8 cellular contexts compared by ENCODE assay signal in genomic region chr14:23478109-23478698, GRCh38. TPM values are rescaled to one million over a fixed set of nuclear protein-coding genes. Genes with fewer than 3 reads are reported as not detected.
DNase-seq lines count a peak whose midpoint lies in the region; ATAC-seq, FAIRE-seq and TF ChIP-seq lines count a peak whose summit lies in the region.

No MANE protein-coding gene starts in this region.

- FAIRE-seq in GM18507 (lab: Jason Lieb, UNC) = peak; percentile 73

- H3K4me1 Mint-ChIP-seq in activated CD4-positive, alpha-beta T cell treated with anti-CD3 and anti-CD28 coated beads for 36 hours = peaks cover 11% of the 10 kb centered on the region

- H3K4ac ChIP-seq in mesenchymal stem cell (ENCODE audit: low read depth in 1 of 2, low read length in 2 of 2) = no peak overlapping the region

- peaks cover 48% of the 10 kb centered on the region for H3K36me3 Mint-ChIP-seq in activated CD4-positive, alpha-beta T cell treated with anti-CD3 and anti-CD28 coated beads for 36 hours (ENCODE audit: low read depth)

- no peak overlapping the region for H2AK5ac ChIP-seq in mesenchymal stem cell (ENCODE audit: low read length, severe bottlenecking)

- H3K4me3 Mint-ChIP-seq in activated CD4-positive, alpha-beta T cell treated with anti-CD3 and anti-CD28 coated beads for 36 hours = no peak overlapping the region

- no peaks in the 10 kb centered on the region for H3K27me3 ChIP-seq in A673 (replicated peaks; ENCODE audit: insufficient read depth, low read depth, low read length, poor library complexity)
- no peaks in the 10 kb centered on the region for H3K27me3 ChIP-seq in mesenchymal stem cell (ENCODE audit: control insufficient read depth in 1 of 2, insufficient read depth in 1 of 2, low read length in 2 of 2)

- H2BK120ac ChIP-seq in mesenchymal stem cell (ENCODE audit: low read depth, low read length) = no peak overlapping the region

- no peak overlapping the region for H2AFZ ChIP-seq in mesenchymal stem cell (ENCODE audit: low read depth, low read length)

- no peak overlapping the region for H2BK15ac ChIP-seq in mesenchymal stem cell (ENCODE audit: low read depth, poor library complexity, severe bottlenecking)

- H3K9me3 ChIP-seq in A673 (ENCODE audit: low read depth, low read length, poor library complexity, severe bottlenecking) (no peaks in the 10 kb centered on the region), mesenchymal stem cell (ENCODE audit: control insufficient read depth, low read length) (no peaks in the 10 kb centered on the region)

- no peak overlapping the region for H3K4me2 ChIP-seq in mesenchymal stem cell (ENCODE audit: low read length, poor library complexity, severe bottlenecking)

- peak; percentile 83 for TF ChIP-seq CTCF in A673 (conservative IDR thresholded peaks at IDR 0.05; ENCODE audit: low read depth, low read length)

- H3K4me1 ChIP-seq in A673 (ENCODE audit: insufficient read depth, low read length, poor library complexity, severe bottlenecking) (no peaks in the 10 kb centered on the region), mesenchymal stem cell (ENCODE audit: control insufficient read depth, insufficient read depth, low read depth, low read length) (no peaks in the 10 kb centered on the region)

- peak; percentile 77 for DNase-seq in A673 (ENCODE audit: low spot score)
- no peak for DNase-seq in GM18507 (ENCODE audit: extremely low spot score, insufficient read length, low read depth)
- peak; percentile 10 for DNase-seq in NCI-H510A (lab: John Stamatoyannopoulos, UW)
- peak; percentile 79 for DNase-seq in activated CD4-positive, alpha-beta T cell treated with anti-CD3 and anti-CD28 coated beads for 36 hours
- peak; percentile 84 for DNase-seq in dermis blood vessel endothelial cell
- DNase-seq in mesenchymal stem cell = peak; percentile 70
- peak; percentile 32 to 38 for DNase-seq in stimulated activated CD8-positive, alpha-beta memory T cell treated with anti-CD3 and anti-CD28 coated beads, Interleukin-7, amount 100 ng/mL, for 1 hour (ENCODE audit: low read depth in 2 of 2)

- no peak overlapping the region for H3K9ac ChIP-seq in mesenchymal stem cell (ENCODE audit: low read length)

- no peak overlapping the region for H2BK12ac ChIP-seq in mesenchymal stem cell (ENCODE audit: low read length in 2 of 2)

- no peak overlapping the region for H4K8ac ChIP-seq in mesenchymal stem cell (ENCODE audit: low read length)

- no peak overlapping the region for H4K91ac ChIP-seq in mesenchymal stem cell (ENCODE audit: low read length)

- H3K23ac ChIP-seq in mesenchymal stem cell (ENCODE audit: low read length in 2 of 2) = no peak overlapping the region

- no peaks in the 10 kb centered on the region for H3K9me3 Mint-ChIP-seq in activated CD4-positive, alpha-beta T cell treated with anti-CD3 and anti-CD28 coated beads for 36 hours (ENCODE audit: low read depth)

- peaks cover 15% of the 10 kb centered on the region for H3K79me1 ChIP-seq in mesenchymal stem cell (replicated peaks; ENCODE audit: low read length, poor library complexity, severe bottlenecking)

- H2BK5ac ChIP-seq in mesenchymal stem cell (ENCODE audit: low read depth, low read length, poor library complexity, severe bottlenecking) = no peak overlapping the region

- H3K14ac ChIP-seq in mesenchymal stem cell (ENCODE audit: low read length in 2 of 2) = no peak overlapping the region

- H3K27me3 Mint-ChIP-seq in activated CD4-positive, alpha-beta T cell treated with anti-CD3 and anti-CD28 coated beads for 36 hours = no peaks in the 10 kb centered on the region

- 75% methylated on average over 2 of the region's 4 CpGs for WGBS in mesenchymal stem cell

- peak; percentile 63 for ATAC-seq in activated CD4-positive, alpha-beta T cell treated with anti-CD3 and anti-CD28 coated beads for 36 hours
- no peak for ATAC-seq in HG03095 (IDR thresholded peaks at IDR 0.05; ENCODE audit: unreplicated experiment)

- intact Hi-C loops in A673 (cut with micrococcal nuclease; ENCODE audit: unreplicated experiment) = loop anchor here (1.0 kb wide), 1 partner anchor 84 kb away; no protein-coding TSS in a partner anchor
- intact Hi-C loops in activated CD4-positive, alpha-beta T cell treated with anti-CD3 and anti-CD28 coated beads for 36 hours (cut with DNase I, micrococcal nuclease) = loop anchor here (1.0 to 2.0 kb wide), 5 partner anchors 61 to 89 kb away; partner anchors contain the start of gene AP1G2 (in 1 of the 2)

- H3K18ac ChIP-seq in mesenchymal stem cell (ENCODE audit: low read depth in 1 of 2, low read length in 2 of 2) = no peak overlapping the region

- H3K27ac ChIP-seq in A673 (ENCODE audit: low read depth, low read length, poor library complexity, severe bottlenecking) (peak overlapping the region; percentile 17), mesenchymal stem cell (ENCODE audit: low read length, poor library complexity, severe bottlenecking) (no peak overlapping the region)

- CTCF ChIA-PET in A673 (lab: Charles Lee) = interaction anchor here (0.5 to 1.3 kb wide), 12 partner anchors 17 to 157 kb away, joined by 3 to 29 read pairs (median 4); partner anchors contain the start of genes JPH4 and PABPN1
- CTCF ChIA-PET in activated CD4-positive, alpha-beta T cell treated with anti-CD3 and anti-CD28 coated beads for 36 hours (lab: Charles Lee) = interaction anchor here (0.6 to 9.5 kb wide), 24 partner anchors 9 to 149 kb away, joined by 3 to 150 read pairs (median 4); partner anchors contain the start of genes NGDN, THTPA and ZFHX2

- no TSS peak for BruUV-seq in A673 (replicated peaks; lab: Mats Ljungman, UMichigan)

- POLR2A ChIA-PET in A673 (lab: Charles Lee; ENCODE audit: low non-redundant PET) = interaction anchor here (0.6 kb wide), 1 partner anchor 85 kb away, joined by 4 read pairs; no protein-coding TSS in a partner anchor
- POLR2A ChIA-PET in activated CD4-positive, alpha-beta T cell treated with anti-CD3 and anti-CD28 coated beads for 36 hours (lab: Charles Lee) = interaction anchor here (1.3 kb wide), 1 partner anchor 82 kb away, joined by 6 read pairs; no protein-coding TSS in a partner anchor

- H3K4me3 ChIP-seq in A673 (ENCODE audit: low read depth, low read length, poor library complexity, severe bottlenecking) = no peak overlapping the region
- H3K4me3 ChIP-seq in mesenchymal stem cell (ENCODE audit: insufficient read depth in 1 of 2, low read depth in 1 of 2, low read length in 2 of 2) = no peak overlapping the region

- H3K36me3 ChIP-seq in A673 (ENCODE audit: insufficient read depth, low read length, poor library complexity, severe bottlenecking) (peaks cover 57% of the 10 kb centered on the region), mesenchymal stem cell (ENCODE audit: control insufficient read depth in 1 of 2, insufficient read depth in 2 of 2, low read depth in 1 of 2, low read length in 2 of 2) (peaks cover 14 to 83% of the 10 kb centered on the region in 2 experiments)

- H3K27ac Mint-ChIP-seq in activated CD4-positive, alpha-beta T cell treated with anti-CD3 and anti-CD28 coated beads for 36 hours = no peak overlapping the region

RNA-seq across cellular contexts. Expression of gene NGDN, which starts 8.7 kb away (rescaled TPM):
- total RNA-seq in A673 (2021) = 59.9 and 71.2 TPM in 2 replicates
- 10 to 100 TPM; 53.0 to 57.8 TPM for total RNA-seq in activated CD4-positive, alpha-beta T cell treated with anti-CD3 and anti-CD28 coated beads for 36 hours
- 42.5 and 61.8 TPM in 2 replicates for total RNA-seq in dermis blood vessel endothelial cell
- 36.6 TPM for polyA plus RNA-seq in mesenchymal stem cell (2013, experiment 1 of 2)
- polyA plus RNA-seq in mesenchymal stem cell (2013, experiment 2 of 2) = 39.1 TPM

RNA-seq across cellular contexts. Expression of gene MYH7, which starts 42.7 kb away (rescaled TPM):
- total RNA-seq in A673 (2021) (not detected in 2 replicates), dermis blood vessel endothelial cell (not detected in 2 replicates)
- total RNA-seq in activated CD4-positive, alpha-beta T cell treated with anti-CD3 and anti-CD28 coated beads for 36 hours = under 1 TPM; 0.05 to 0.07 TPM
- polyA plus RNA-seq in mesenchymal stem cell (2013, experiment 1 of 2) = not detected
- polyA plus RNA-seq in mesenchymal stem cell (2013, experiment 2 of 2) = not detected
